In genomic region chr10:60376221-60376620, GRCh38 we compare ENCODE assay signal across 1 cellular context.
TF ChIP-seq lines count a peak whose summit lies in the region.

No MANE protein-coding gene starts in this region.

TF ChIP-seq in GM23338, 12 proteins besides CTCF, POLR2A, EP300 and RAD21 (continued from another document):
- TF ChIP-seq, protein P1, sequence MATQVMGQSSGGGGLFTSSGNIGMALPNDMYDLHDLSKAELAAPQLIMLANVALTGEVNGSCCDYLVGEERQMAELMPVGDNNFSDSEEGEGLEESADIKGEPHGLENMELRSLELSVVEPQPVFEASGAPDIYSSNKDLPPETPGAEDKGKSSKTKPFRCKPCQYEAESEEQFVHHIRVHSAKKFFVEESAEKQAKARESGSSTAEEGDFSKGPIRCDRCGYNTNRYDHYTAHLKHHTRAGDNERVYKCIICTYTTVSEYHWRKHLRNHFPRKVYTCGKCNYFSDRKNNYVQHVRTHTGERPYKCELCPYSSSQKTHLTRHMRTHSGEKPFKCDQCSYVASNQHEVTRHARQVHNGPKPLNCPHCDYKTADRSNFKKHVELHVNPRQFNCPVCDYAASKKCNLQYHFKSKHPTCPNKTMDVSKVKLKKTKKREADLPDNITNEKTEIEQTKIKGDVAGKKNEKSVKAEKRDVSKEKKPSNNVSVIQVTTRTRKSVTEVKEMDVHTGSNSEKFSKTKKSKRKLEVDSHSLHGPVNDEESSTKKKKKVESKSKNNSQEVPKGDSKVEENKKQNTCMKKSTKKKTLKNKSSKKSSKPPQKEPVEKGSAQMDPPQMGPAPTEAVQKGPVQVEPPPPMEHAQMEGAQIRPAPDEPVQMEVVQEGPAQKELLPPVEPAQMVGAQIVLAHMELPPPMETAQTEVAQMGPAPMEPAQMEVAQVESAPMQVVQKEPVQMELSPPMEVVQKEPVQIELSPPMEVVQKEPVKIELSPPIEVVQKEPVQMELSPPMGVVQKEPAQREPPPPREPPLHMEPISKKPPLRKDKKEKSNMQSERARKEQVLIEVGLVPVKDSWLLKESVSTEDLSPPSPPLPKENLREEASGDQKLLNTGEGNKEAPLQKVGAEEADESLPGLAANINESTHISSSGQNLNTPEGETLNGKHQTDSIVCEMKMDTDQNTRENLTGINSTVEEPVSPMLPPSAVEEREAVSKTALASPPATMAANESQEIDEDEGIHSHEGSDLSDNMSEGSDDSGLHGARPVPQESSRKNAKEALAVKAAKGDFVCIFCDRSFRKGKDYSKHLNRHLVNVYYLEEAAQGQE (IDR thresholded peaks at IDR 0.05; ENCODE audit: unreplicated experiment) = no peak
- TF ChIP-seq STAT1 (IDR thresholded peaks at IDR 0.05; ENCODE audit: unreplicated experiment) = no peak
